In the genomic region with DNA sequence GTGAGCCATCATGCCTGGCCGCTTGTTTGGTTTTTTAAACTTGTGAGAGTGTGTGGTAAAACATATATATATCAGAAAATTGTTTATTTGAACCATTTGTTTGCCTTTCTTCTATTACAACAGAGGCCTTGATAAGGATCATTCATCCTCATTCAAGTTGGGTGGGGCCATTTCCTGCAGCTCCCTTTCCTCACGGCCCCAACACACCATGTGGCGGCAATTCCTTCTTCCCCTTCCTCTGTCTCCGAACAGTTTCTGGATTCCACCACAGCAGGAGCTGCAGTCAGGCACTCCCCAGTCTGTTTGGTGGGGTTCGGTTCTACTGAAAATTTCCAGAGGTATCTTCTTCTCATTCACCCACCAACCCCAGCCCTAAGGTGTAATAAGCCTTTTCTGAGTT, we compare ENCODE assay signal across 1 cellular context.
TF ChIP-seq lines count a peak whose summit lies in the region.

No MANE protein-coding gene starts in this region.

TF ChIP-seq in WTC11, 78 proteins besides CTCF, POLR2A, EP300 and RAD21 (continued from another document):
- TF ChIP-seq, protein P1, sequence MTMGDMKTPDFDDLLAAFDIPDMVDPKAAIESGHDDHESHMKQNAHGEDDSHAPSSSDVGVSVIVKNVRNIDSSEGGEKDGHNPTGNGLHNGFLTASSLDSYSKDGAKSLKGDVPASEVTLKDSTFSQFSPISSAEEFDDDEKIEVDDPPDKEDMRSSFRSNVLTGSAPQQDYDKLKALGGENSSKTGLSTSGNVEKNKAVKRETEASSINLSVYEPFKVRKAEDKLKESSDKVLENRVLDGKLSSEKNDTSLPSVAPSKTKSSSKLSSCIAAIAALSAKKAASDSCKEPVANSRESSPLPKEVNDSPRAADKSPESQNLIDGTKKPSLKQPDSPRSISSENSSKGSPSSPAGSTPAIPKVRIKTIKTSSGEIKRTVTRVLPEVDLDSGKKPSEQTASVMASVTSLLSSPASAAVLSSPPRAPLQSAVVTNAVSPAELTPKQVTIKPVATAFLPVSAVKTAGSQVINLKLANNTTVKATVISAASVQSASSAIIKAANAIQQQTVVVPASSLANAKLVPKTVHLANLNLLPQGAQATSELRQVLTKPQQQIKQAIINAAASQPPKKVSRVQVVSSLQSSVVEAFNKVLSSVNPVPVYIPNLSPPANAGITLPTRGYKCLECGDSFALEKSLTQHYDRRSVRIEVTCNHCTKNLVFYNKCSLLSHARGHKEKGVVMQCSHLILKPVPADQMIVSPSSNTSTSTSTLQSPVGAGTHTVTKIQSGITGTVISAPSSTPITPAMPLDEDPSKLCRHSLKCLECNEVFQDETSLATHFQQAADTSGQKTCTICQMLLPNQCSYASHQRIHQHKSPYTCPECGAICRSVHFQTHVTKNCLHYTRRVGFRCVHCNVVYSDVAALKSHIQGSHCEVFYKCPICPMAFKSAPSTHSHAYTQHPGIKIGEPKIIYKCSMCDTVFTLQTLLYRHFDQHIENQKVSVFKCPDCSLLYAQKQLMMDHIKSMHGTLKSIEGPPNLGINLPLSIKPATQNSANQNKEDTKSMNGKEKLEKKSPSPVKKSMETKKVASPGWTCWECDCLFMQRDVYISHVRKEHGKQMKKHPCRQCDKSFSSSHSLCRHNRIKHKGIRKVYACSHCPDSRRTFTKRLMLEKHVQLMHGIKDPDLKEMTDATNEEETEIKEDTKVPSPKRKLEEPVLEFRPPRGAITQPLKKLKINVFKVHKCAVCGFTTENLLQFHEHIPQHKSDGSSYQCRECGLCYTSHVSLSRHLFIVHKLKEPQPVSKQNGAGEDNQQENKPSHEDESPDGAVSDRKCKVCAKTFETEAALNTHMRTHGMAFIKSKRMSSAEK (CRISPR knock-in tag; IDR thresholded peaks at IDR 0.05; ENCODE audit: borderline replicate concordance) = no peak
- TF ChIP-seq ZNF121 (CRISPR knock-in tag; IDR thresholded peaks at IDR 0.05) = no peak
- TF ChIP-seq, protein P2, sequence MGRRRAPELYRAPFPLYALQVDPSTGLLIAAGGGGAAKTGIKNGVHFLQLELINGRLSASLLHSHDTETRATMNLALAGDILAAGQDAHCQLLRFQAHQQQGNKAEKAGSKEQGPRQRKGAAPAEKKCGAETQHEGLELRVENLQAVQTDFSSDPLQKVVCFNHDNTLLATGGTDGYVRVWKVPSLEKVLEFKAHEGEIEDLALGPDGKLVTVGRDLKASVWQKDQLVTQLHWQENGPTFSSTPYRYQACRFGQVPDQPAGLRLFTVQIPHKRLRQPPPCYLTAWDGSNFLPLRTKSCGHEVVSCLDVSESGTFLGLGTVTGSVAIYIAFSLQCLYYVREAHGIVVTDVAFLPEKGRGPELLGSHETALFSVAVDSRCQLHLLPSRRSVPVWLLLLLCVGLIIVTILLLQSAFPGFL (CRISPR knock-in tag; IDR thresholded peaks at IDR 0.05; ENCODE audit: borderline replicate concordance) = no peak
- TF ChIP-seq, protein P3, sequence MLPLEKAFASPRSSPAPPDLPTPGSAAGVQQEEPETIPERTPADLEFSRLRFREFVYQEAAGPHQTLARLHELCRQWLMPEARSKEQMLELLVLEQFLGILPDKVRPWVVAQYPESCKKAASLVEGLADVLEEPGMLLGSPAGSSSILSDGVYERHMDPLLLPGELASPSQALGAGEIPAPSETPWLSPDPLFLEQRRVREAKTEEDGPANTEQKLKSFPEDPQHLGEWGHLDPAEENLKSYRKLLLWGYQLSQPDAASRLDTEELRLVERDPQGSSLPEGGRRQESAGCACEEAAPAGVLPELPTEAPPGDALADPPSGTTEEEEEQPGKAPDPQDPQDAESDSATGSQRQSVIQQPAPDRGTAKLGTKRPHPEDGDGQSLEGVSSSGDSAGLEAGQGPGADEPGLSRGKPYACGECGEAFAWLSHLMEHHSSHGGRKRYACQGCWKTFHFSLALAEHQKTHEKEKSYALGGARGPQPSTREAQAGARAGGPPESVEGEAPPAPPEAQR (CRISPR knock-in tag; IDR thresholded peaks at IDR 0.05) = no peak
- TF ChIP-seq, protein P4, sequence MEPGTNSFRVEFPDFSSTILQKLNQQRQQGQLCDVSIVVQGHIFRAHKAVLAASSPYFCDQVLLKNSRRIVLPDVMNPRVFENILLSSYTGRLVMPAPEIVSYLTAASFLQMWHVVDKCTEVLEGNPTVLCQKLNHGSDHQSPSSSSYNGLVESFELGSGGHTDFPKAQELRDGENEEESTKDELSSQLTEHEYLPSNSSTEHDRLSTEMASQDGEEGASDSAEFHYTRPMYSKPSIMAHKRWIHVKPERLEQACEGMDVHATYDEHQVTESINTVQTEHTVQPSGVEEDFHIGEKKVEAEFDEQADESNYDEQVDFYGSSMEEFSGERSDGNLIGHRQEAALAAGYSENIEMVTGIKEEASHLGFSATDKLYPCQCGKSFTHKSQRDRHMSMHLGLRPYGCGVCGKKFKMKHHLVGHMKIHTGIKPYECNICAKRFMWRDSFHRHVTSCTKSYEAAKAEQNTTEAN (CRISPR knock-in tag; IDR thresholded peaks at IDR 0.05) = no peak
- no peak for TF ChIP-seq ZNF263 (CRISPR knock-in tag; IDR thresholded peaks at IDR 0.05; ENCODE audit: low read depth)
- TF ChIP-seq NFYB (CRISPR knock-in tag; conservative IDR thresholded peaks at IDR 0.05; ENCODE audit: low read depth) = no peak
- TF ChIP-seq, protein P5, sequence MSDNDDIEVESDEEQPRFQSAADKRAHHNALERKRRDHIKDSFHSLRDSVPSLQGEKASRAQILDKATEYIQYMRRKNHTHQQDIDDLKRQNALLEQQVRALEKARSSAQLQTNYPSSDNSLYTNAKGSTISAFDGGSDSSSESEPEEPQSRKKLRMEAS (CRISPR knock-in tag; IDR thresholded peaks at IDR 0.05) = no peak
- no peak for TF ChIP-seq ZNF416 (CRISPR knock-in tag; IDR thresholded peaks at IDR 0.05)
- no peak for TF ChIP-seq TEAD4 (CRISPR knock-in tag; IDR thresholded peaks at IDR 0.05)
- no peak for TF ChIP-seq GTF2I (CRISPR knock-in tag; conservative IDR thresholded peaks at IDR 0.05)
- TF ChIP-seq, protein P6, sequence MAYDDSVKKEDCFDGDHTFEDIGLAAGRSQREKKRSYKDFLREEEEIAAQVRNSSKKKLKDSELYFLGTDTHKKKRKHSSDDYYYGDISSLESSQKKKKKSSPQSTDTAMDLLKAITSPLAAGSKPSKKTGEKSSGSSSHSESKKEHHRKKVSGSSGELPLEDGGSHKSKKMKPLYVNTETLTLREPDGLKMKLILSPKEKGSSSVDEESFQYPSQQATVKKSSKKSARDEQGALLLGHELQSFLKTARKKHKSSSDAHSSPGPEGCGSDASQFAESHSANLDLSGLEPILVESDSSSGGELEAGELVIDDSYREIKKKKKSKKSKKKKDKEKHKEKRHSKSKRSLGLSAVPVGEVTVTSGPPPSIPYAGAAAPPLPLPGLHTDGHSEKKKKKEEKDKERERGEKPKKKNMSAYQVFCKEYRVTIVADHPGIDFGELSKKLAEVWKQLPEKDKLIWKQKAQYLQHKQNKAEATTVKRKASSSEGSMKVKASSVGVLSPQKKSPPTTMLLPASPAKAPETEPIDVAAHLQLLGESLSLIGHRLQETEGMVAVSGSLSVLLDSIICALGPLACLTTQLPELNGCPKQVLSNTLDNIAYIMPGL (CRISPR knock-in tag; IDR thresholded peaks at IDR 0.05) = no peak
- TF ChIP-seq, protein P7, sequence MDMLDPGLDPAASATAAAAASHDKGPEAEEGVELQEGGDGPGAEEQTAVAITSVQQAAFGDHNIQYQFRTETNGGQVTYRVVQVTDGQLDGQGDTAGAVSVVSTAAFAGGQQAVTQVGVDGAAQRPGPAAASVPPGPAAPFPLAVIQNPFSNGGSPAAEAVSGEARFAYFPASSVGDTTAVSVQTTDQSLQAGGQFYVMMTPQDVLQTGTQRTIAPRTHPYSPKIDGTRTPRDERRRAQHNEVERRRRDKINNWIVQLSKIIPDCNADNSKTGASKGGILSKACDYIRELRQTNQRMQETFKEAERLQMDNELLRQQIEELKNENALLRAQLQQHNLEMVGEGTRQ (CRISPR knock-in tag; IDR thresholded peaks at IDR 0.05) = no peak
- no peak for TF ChIP-seq ZNF423 (CRISPR knock-in tag; IDR thresholded peaks at IDR 0.05)
- TF ChIP-seq GRHL2 (CRISPR knock-in tag; IDR thresholded peaks at IDR 0.05; ENCODE audit: insufficient replicate concordance, severe bottlenecking) = no peak
- TF ChIP-seq SMAD4 (CRISPR knock-in tag; IDR thresholded peaks at IDR 0.05) = no peak
- no peak for TF ChIP-seq SP1 (CRISPR knock-in tag; conservative IDR thresholded peaks at IDR 0.05)
TF ChIP-seq in WTC11: peak in this region for 0.
